ENCODE assay signal across 12 cellular contexts in genomic region chr3:11238057-11238456, GRCh38. TPM values are rescaled to one million over a fixed set of nuclear protein-coding genes. Genes with fewer than 3 reads are reported as not detected.
DNase-seq lines count a peak whose midpoint lies in the region; ATAC-seq and FAIRE-seq lines count a peak whose summit lies in the region.
"Had no signal": no experiment of that assay in that cellular context is flagged by ENCODE, and none has a peak within 500 bp of the region (broad histone marks: within the 10 kb centered on the region; RNA-seq: fewer than 3 reads in every experiment).

No MANE protein-coding gene starts in this region.

- peak overlapping the region; percentile 91 for H3K27ac Mint-ChIP-seq in activated naive CD8-positive, alpha-beta T cell treated with anti-CD3 and anti-CD28 coated beads for 36 hours

- no peak for FAIRE-seq in HTR-8/SVneo (lab: Jason Lieb, UNC)
- FAIRE-seq: frontal cortex had no signal

- H3K4me3 Mint-ChIP-seq in activated naive CD8-positive, alpha-beta T cell treated with anti-CD3 and anti-CD28 coated beads for 36 hours = no peak overlapping the region

- peak; percentile 61 for DNase-seq in AG20443 (ENCODE audit: low spot score)
- peak; percentile 59 for DNase-seq in HTR-8/SVneo (ENCODE audit: insufficient read length, low spot score)
- DNase-seq in activated naive CD8-positive, alpha-beta T cell treated with anti-CD3 and anti-CD28 coated beads for 36 hours = no peak
- peak; percentile 52 for DNase-seq in kidney tubule cell (ENCODE audit: low spot score)
- no peak for DNase-seq in NCI-H2171 treated with DMSO at 0.1 percent for 48 hours (lab: John Stamatoyannopoulos, UW)
- DNase-seq in substantia nigra (lab: John Stamatoyannopoulos, UW) = no peak
- no peak for DNase-seq in NCI-H1417 (lab: John Stamatoyannopoulos, UW)
- DNase-seq: naive thymus-derived CD4-positive, alpha-beta T cell; NCI-H1417 treated with DMSO at 0.1 percent for 48 hours; SHP77 treated with DMSO at 0.1 percent for 48 hours had no signal

- H3K27me3 Mint-ChIP-seq in activated naive CD8-positive, alpha-beta T cell treated with anti-CD3 and anti-CD28 coated beads for 36 hours = peaks cover 3% of the 10 kb centered on the region

- no peak for ATAC-seq in HG03378 (IDR thresholded peaks at IDR 0.05; ENCODE audit: unreplicated experiment)
- ATAC-seq: naive thymus-derived CD4-positive, alpha-beta T cell had no signal

- H3K27ac ChIP-seq in substantia nigra (ENCODE audit: low read depth, low read length, poor library complexity, severe bottlenecking) = no peak overlapping the region

- H3K4me1 Mint-ChIP-seq in activated naive CD8-positive, alpha-beta T cell treated with anti-CD3 and anti-CD28 coated beads for 36 hours = peaks cover 36% of the 10 kb centered on the region

- peaks cover 19% of the 10 kb centered on the region for H3K9me3 Mint-ChIP-seq in activated naive CD8-positive, alpha-beta T cell treated with anti-CD3 and anti-CD28 coated beads for 36 hours

- peaks cover 5% of the 10 kb centered on the region for H3K36me3 Mint-ChIP-seq in activated naive CD8-positive, alpha-beta T cell treated with anti-CD3 and anti-CD28 coated beads for 36 hours

RNA-seq across cellular contexts. Expression of gene ATG7, which starts 34.1 kb away (rescaled TPM):
- total RNA-seq in activated naive CD8-positive, alpha-beta T cell treated with anti-CD3 and anti-CD28 coated beads for 36 hours = 10 to 100 TPM; 25.1 to 28.2 TPM

Comparison
In these comparisons a context has a peak if more than half of its experiments do, and no peak if none do; other contexts are left out.
1. DNase-seq: peak in AG20443 (single experiment), HTR-8/SVneo (single experiment) and kidney tubule cell (single experiment); none in activated naive CD8-positive, alpha-beta T cell treated with anti-CD3 and anti-CD28 coated beads for 36 hours (single experiment), NCI-H2171 treated with DMSO at 0.1 percent for 48 hours (single experiment), substantia nigra (0 of 49) and NCI-H1417 (0 of 3).